9 cellular contexts compared by ENCODE assay signal in the genomic region with DNA sequence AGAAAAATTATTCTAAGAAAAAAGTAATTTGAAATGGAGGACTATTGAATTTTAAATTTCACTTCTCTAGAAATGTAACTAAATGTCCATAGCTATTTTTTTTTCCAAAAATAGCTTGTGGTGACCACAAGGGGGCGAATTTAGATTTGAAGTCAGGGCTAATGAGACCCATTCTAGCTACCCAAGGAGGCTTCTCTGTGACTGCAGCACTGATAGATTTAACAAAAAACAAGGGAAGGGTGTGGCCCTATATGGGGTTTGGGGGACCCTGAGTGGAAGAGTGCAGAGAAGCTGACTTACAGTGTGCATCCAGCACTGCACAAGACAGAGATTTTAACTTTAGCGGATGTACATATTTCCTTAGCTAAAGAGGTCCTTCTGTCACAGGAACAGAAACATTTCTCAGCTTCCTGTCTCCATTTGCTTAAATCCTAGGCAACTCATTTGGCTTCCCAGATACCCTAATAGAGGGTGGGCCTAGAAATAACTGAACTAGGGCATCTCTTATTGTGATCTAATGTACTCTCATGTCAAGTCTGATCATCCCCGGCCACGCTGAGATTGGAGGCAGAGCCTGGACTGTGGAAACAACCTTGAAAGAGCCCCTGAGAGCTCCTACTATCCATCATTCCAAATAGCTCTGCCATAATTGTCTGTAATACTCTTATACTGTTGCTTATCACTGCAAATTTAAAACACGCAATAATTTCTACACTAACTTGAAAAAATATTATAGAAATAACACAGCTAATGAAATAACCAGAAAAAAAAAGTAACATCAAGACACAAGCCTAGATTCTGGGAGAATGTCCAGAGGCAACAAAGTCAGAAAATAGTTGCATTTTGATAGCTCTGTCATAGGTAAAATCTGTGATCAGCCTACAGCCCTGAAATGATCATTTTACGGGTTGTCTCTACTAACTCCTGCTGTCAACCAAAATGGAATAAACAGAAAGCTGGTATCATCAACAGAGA.
A peak's percentile ranks its signal among the peaks of the same experiment; 100 is the strongest.
DNase-seq lines count a peak whose midpoint lies in the region; ATAC-seq and TF ChIP-seq lines count a peak whose summit lies in the region.
"Had no signal": no experiment of that assay in that cellular context is flagged by ENCODE, and none has a peak within 500 bp of the region (broad histone marks: within the 10 kb centered on the region; RNA-seq: fewer than 3 reads in every experiment).

No MANE protein-coding gene starts in this region.

- TF ChIP-seq CTCF in Loucy (conservative IDR thresholded peaks at IDR 0.05; ENCODE audit: low read length) (peak; percentile 76), type B pancreatic cell (conservative IDR thresholded peaks at IDR 0.05) (peak; percentile 86), omental fat pad (IDR thresholded peaks at IDR 0.05) (no peak)

- no peaks in the 10 kb centered on the region for H3K4me1 ChIP-seq in Loucy (ENCODE audit: insufficient read depth, low read length, poor library complexity, severe bottlenecking)

- no peak overlapping the region for H3K4me3 ChIP-seq in Loucy (ENCODE audit: low read length, poor library complexity, severe bottlenecking)

- intact Hi-C loops in activated CD4-positive, alpha-beta T cell treated with anti-CD3 and anti-CD28 coated beads for 36 hours (cut with DNase I, micrococcal nuclease) = loop anchor here (1.0 to 10.0 kb wide), 3 partner anchors 607 to 1708 kb away; partner anchors contain the start of gene CEP162 (in 1 of the 2)

- no peaks in the 10 kb centered on the region for H3K4me1 Mint-ChIP-seq in type B pancreatic cell (ENCODE audit: unreplicated experiment)
- no peaks in the 10 kb centered on the region for H3K4me1 Mint-ChIP-seq in activated CD4-positive, alpha-beta T cell treated with anti-CD3 and anti-CD28 coated beads for 36 hours

- H2AFZ ChIP-seq in Loucy (ENCODE audit: low read length) = peak overlapping the region; percentile 68

- no peaks in the 10 kb centered on the region for H3K79me2 ChIP-seq in Loucy (ENCODE audit: insufficient read depth, low read length)

- ATAC-seq in GM21360 (IDR thresholded peaks at IDR 0.05; ENCODE audit: unreplicated experiment) = peak; percentile 75
- no peak for ATAC-seq in omental fat pad (ENCODE audit: low FRiP score)
- no peak for ATAC-seq in activated CD4-positive, alpha-beta T cell treated with anti-CD3 and anti-CD28 coated beads for 36 hours

- H3F3A ChIP-seq in Loucy (ENCODE audit: low read depth) = no peaks in the 10 kb centered on the region

- DNase-seq in DMS114 treated with DMSO at 0.1 percent for 48 hours (lab: John Stamatoyannopoulos, UW; ENCODE audit: unreplicated experiment) (peak; percentile 9), SW480 (ENCODE audit: low spot score) (peak; percentile 25), glomerular visceral epithelial cell (ENCODE audit: extremely low spot score) (peak; percentile 33), type B pancreatic cell (ENCODE audit: extremely low spot score, unreplicated experiment) (no peak), omental fat pad (ENCODE audit: low spot score) (no peak)
- no peak for DNase-seq in activated CD4-positive, alpha-beta T cell treated with anti-CD3 and anti-CD28 coated beads for 36 hours

- no peaks in the 10 kb centered on the region for H3K27me3 Mint-ChIP-seq in type B pancreatic cell
- H3K27me3 Mint-ChIP-seq in activated CD4-positive, alpha-beta T cell treated with anti-CD3 and anti-CD28 coated beads for 36 hours = peaks cover 5% of the 10 kb centered on the region

- H3K27me3 ChIP-seq in Loucy (ENCODE audit: insufficient read depth, low read length, poor library complexity, severe bottlenecking) = no peaks in the 10 kb centered on the region
- H3K27me3 ChIP-seq: neutrophil had no signal

- no peaks in the 10 kb centered on the region for H3K9me3 Mint-ChIP-seq in type B pancreatic cell
- no peaks in the 10 kb centered on the region for H3K9me3 Mint-ChIP-seq in activated CD4-positive, alpha-beta T cell treated with anti-CD3 and anti-CD28 coated beads for 36 hours (ENCODE audit: low read depth)

- no peaks in the 10 kb centered on the region for H3K9me2 ChIP-seq in Loucy (replicated peaks; ENCODE audit: low read depth, low read length)

- H4K20me1 ChIP-seq in Loucy (ENCODE audit: insufficient read depth, low read length, poor library complexity, severe bottlenecking) = no peaks in the 10 kb centered on the region

- POLR2A ChIA-PET in activated CD4-positive, alpha-beta T cell treated with anti-CD3 and anti-CD28 coated beads for 36 hours (lab: Charles Lee) = no interaction called here

- H3K4me3 Mint-ChIP-seq in type B pancreatic cell = no peak overlapping the region
- H3K4me3 Mint-ChIP-seq in activated CD4-positive, alpha-beta T cell treated with anti-CD3 and anti-CD28 coated beads for 36 hours = no peak overlapping the region

- CTCF ChIA-PET in activated CD4-positive, alpha-beta T cell treated with anti-CD3 and anti-CD28 coated beads for 36 hours (lab: Charles Lee) = interaction anchor here (0.6 to 2.1 kb wide), 11 partner anchors 8 to 1868 kb away, joined by 3 to 10 read pairs (median 4); no protein-coding TSS in a partner anchor

- H3K4me2 ChIP-seq in Loucy (ENCODE audit: low read depth, low read length, poor library complexity, severe bottlenecking) = no peak overlapping the region

- no peak overlapping the region for H3K27ac Mint-ChIP-seq in type B pancreatic cell
- no peak overlapping the region for H3K27ac Mint-ChIP-seq in activated CD4-positive, alpha-beta T cell treated with anti-CD3 and anti-CD28 coated beads for 36 hours

- no peak overlapping the region for H3K9ac ChIP-seq in Loucy (ENCODE audit: low read depth, low read length, poor library complexity, severe bottlenecking)

- no peaks in the 10 kb centered on the region for H3K36me3 Mint-ChIP-seq in type B pancreatic cell
- no peaks in the 10 kb centered on the region for H3K36me3 Mint-ChIP-seq in activated CD4-positive, alpha-beta T cell treated with anti-CD3 and anti-CD28 coated beads for 36 hours (ENCODE audit: low read depth)

- H3K36me3 ChIP-seq in Loucy (ENCODE audit: insufficient read depth, low read length) = no peaks in the 10 kb centered on the region
- H3K36me3 ChIP-seq: neutrophil had no signal

- no peaks in the 10 kb centered on the region for H3K9me3 ChIP-seq in Loucy (ENCODE audit: insufficient read depth, low read depth, low read length)
- H3K9me3 ChIP-seq: neutrophil had no signal

Comparison
In these comparisons a context has a peak if more than half of its experiments do, and no peak if none do; other contexts are left out.
1. DNase-seq: peak in DMS114 treated with DMSO at 0.1 percent for 48 hours (single experiment), SW480 (single experiment) and glomerular visceral epithelial cell (single experiment); none in type B pancreatic cell (single experiment), omental fat pad (single experiment) and activated CD4-positive, alpha-beta T cell treated with anti-CD3 and anti-CD28 coated beads for 36 hours (single experiment).
2. CTCF ChIP-seq: peak in Loucy (single experiment) and type B pancreatic cell (single experiment); none in omental fat pad (0 of 3).